ENCODE assay signal across 1 cellular context in genomic region chr5:178115835-178116405, GRCh38.
TF ChIP-seq lines count a peak whose summit lies in the region.

No MANE protein-coding gene starts in this region.

TF ChIP-seq in GM23338, 12 proteins besides CTCF, POLR2A, EP300 and RAD21:
- TF ChIP-seq REST (IDR thresholded peaks at IDR 0.05; ENCODE audit: unreplicated experiment) (no peak), POLR2AphosphoS5 (IDR thresholded peaks at IDR 0.05; ENCODE audit: low read depth) (peak; percentile 42), JUNB (IDR thresholded peaks at IDR 0.05; ENCODE audit: unreplicated experiment) (no peak), ZNF331 (CRISPR knock-in tag; IDR thresholded peaks at IDR 0.05; ENCODE audit: low read depth) (no peak), EZH2phosphoT487 (IDR thresholded peaks at IDR 0.05; ENCODE audit: unreplicated experiment) (no peak)
TF ChIP-seq in GM23338: peak in this region for 1.
